Comparison of ENCODE assay signal across 13 cellular contexts in the genomic region with DNA sequence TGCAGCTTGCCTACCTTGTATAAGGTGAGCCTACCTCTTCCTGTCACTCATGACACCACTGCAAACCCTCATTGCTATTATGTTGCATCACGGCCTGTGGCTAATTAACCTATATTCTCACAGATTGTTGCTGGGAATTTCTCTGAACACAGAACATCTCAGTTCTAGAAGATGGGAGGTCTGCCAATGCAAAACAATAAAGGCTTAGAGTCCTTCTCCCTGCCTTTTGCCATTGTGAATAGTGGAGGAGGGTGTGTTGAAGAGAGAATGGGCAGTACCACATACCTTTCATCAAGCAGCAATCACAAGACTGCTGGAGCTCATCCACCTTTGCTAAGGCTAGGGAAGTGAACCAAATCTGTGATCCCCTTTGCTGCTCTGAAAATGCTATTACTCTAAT. TPM values are rescaled to one million over a fixed set of nuclear protein-coding genes. Genes with fewer than 3 reads are reported as not detected.
A peak's percentile ranks its signal among the peaks of the same experiment; 100 is the strongest.
DNase-seq lines count a peak whose midpoint lies in the region; ATAC-seq and TF ChIP-seq lines count a peak whose summit lies in the region.
"Had no signal": no experiment of that assay in that cellular context is flagged by ENCODE, and none has a peak within 500 bp of the region (broad histone marks: within the 10 kb centered on the region; RNA-seq: fewer than 3 reads in every experiment).

No MANE protein-coding gene starts in this region.

- H3K4me3 Mint-ChIP-seq in CD8-positive, alpha-beta T cell, result no peak overlapping the region
- H3K4me3 Mint-ChIP-seq: activated B cell treated with CpG ODN at 0.5 μM for 24 hours had no signal

- no peak overlapping the region for H2AFZ ChIP-seq in osteoblast (ENCODE audit: low read length)

- intact Hi-C loops in CD8-positive, alpha-beta T cell (cut with DNase I, micrococcal nuclease), result no loop called here

- no peak overlapping the region for H3K4me2 ChIP-seq in osteoblast (ENCODE audit: insufficient read depth, low read length)
- H3K4me2 ChIP-seq: BLaER1 treated with 17β-estradiol and CSF1 and Interleukin-3, amounts not matched to agents 10 nM and 100 nM had no signal

- no peaks in the 10 kb centered on the region for H3K9me3 ChIP-seq in osteoblast (ENCODE audit: low read depth, low read length)
- no peaks in the 10 kb centered on the region for H3K9me3 ChIP-seq in CD8-positive, alpha-beta T cell (ENCODE audit: low read length)
- H3K9me3 ChIP-seq: BLaER1 treated with 17β-estradiol and CSF1 and Interleukin-3, amounts not matched to agents 10 nM and 100 nM; SJSA1 had no signal

- peaks cover 28% of the 10 kb centered on the region for H3K4me1 ChIP-seq in osteoblast (ENCODE audit: insufficient read depth, low read length)
- peaks cover 3% of the 10 kb centered on the region for H3K4me1 ChIP-seq in CD8-positive, alpha-beta T cell (ENCODE audit: insufficient read depth, low read length)

- no peak for ATAC-seq in GM19452 (IDR thresholded peaks at IDR 0.05; ENCODE audit: unreplicated experiment)
- ATAC-seq in CD8-positive, alpha-beta T cell, result no peak
- ATAC-seq in HG03469 (IDR thresholded peaks at IDR 0.05; ENCODE audit: unreplicated experiment), result no peak

- H3K27ac Mint-ChIP-seq in CD8-positive, alpha-beta T cell, result no peak overlapping the region
- H3K27ac Mint-ChIP-seq: activated B cell treated with CpG ODN at 0.5 μM for 24 hours had no signal

- no peaks in the 10 kb centered on the region for H3K27me3 ChIP-seq in osteoblast (ENCODE audit: insufficient read depth, low read length)
- H3K27me3 ChIP-seq in CD8-positive, alpha-beta T cell (ENCODE audit: insufficient read depth, low read length), result no peaks in the 10 kb centered on the region
- H3K27me3 ChIP-seq: BLaER1 treated with 17β-estradiol and CSF1 and Interleukin-3, amounts not matched to agents 10 nM and 100 nM; SJSA1 had no signal

- H3K27ac ChIP-seq in osteoblast (ENCODE audit: low read depth, low read length), result peak overlapping the region; percentile 87
- H3K27ac ChIP-seq in CD8-positive, alpha-beta T cell (ENCODE audit: low read depth, low read length), result no peak overlapping the region
- H3K27ac ChIP-seq: BLaER1 treated with 17β-estradiol and CSF1 and Interleukin-3, amounts not matched to agents 10 nM and 100 nM; SJSA1 had no signal

- no peaks in the 10 kb centered on the region for H3K36me3 Mint-ChIP-seq in CD8-positive, alpha-beta T cell

- no peaks in the 10 kb centered on the region for H3K27me3 Mint-ChIP-seq in CD8-positive, alpha-beta T cell (ENCODE audit: low read depth)
- H3K27me3 Mint-ChIP-seq: activated B cell treated with CpG ODN at 0.5 μM for 24 hours had no signal

- no peaks in the 10 kb centered on the region for H3K36me3 ChIP-seq in osteoblast (ENCODE audit: insufficient read depth, low read length)
- H3K36me3 ChIP-seq in CD8-positive, alpha-beta T cell (ENCODE audit: insufficient read depth, low read length), result no peaks in the 10 kb centered on the region

- CTCF ChIA-PET in CD8-positive, alpha-beta T cell (lab: Charles Lee), result interaction anchor here (0.9 to 1.4 kb wide), 2 partner anchors 9 kb away, joined by 3 read pairs; no protein-coding TSS in a partner anchor

- peaks cover 93% of the 10 kb centered on the region for H3K79me2 ChIP-seq in osteoblast (ENCODE audit: insufficient read depth, low read length)

- no peaks in the 10 kb centered on the region for H4K20me1 ChIP-seq in osteoblast (ENCODE audit: insufficient read depth, low read length)

- TF ChIP-seq CTCF in fibroblast of the aortic adventitia (IDR thresholded peaks at IDR 0.05; ENCODE audit: insufficient read depth, low read length) (no peak), osteoblast (IDR thresholded peaks at IDR 0.05; ENCODE audit: extremely low read depth, low read depth, low read length) (no peak)
- no peak for TF ChIP-seq CTCF in CD8-positive, alpha-beta T cell (IDR thresholded peaks at IDR 0.05)

- peaks cover 22% of the 10 kb centered on the region for H3K4me1 Mint-ChIP-seq in CD8-positive, alpha-beta T cell (ENCODE audit: low read depth)

- H3K4me3 ChIP-seq in fibroblast of the aortic adventitia (ENCODE audit: low read depth, low read length), result no peak overlapping the region
- no peak overlapping the region for H3K4me3 ChIP-seq in osteoblast (ENCODE audit: insufficient read depth, low read length)
- H3K4me3 ChIP-seq in CD8-positive, alpha-beta T cell (ENCODE audit: low read depth, low read length), result no peak overlapping the region
- H3K4me3 ChIP-seq: BLaER1 treated with 17β-estradiol and CSF1 and Interleukin-3, amounts not matched to agents 10 nM and 100 nM; SJSA1 had no signal

- no peaks in the 10 kb centered on the region for H3K9me3 Mint-ChIP-seq in CD8-positive, alpha-beta T cell
- H3K9me3 Mint-ChIP-seq: activated B cell treated with CpG ODN at 0.5 μM for 24 hours had no signal

- DNase-seq in COLO829 (ENCODE audit: low spot score), result peak; percentile 53
- peak; percentile 67 for DNase-seq in SW480 (ENCODE audit: low spot score)
- peak; percentile 80 for DNase-seq in fibroblast of the aortic adventitia (ENCODE audit: low read depth)
- no peak for DNase-seq in osteoblast (ENCODE audit: insufficient read length, low spot score, missing footprints)
- DNase-seq in NCI-H1092 (lab: John Stamatoyannopoulos, UW), result no peak
- DNase-seq in CD8-positive, alpha-beta T cell, result no peak
- DNase-seq: activated B cell treated with CpG ODN at 0.5 μM for 24 hours, GF-D8, NCI-H526 had no signal

- POLR2A ChIA-PET in CD8-positive, alpha-beta T cell (lab: Charles Lee), result interaction anchor here (0.7 kb wide), 1 partner anchor 142 kb away, joined by 3 read pairs; no protein-coding TSS in a partner anchor

RNA-seq across cellular contexts. Expression of gene WDFY2, which starts 34.4 kb away (rescaled TPM):
- total RNA-seq in fibroblast of the aortic adventitia (ENCODE audit: low replicate concordance), result 4.7 and 10.2 TPM in 2 replicates
- total RNA-seq in osteoblast, result 11.2 and 11.9 TPM in 2 replicates
- 10 to 100 TPM; 17.2 to 18.6 TPM for total RNA-seq in CD8-positive, alpha-beta T cell

Comparison
In these comparisons a context has a peak if more than half of its experiments do, and no peak if none do; other contexts are left out.
1. DNase-seq: peak in COLO829 (single experiment), SW480 (single experiment) and fibroblast of the aortic adventitia (single experiment); none in osteoblast (single experiment), NCI-H1092 (single experiment) and CD8-positive, alpha-beta T cell (0 of 7).